Comparison of ENCODE assay signal across 16 cellular contexts in the genomic region with DNA sequence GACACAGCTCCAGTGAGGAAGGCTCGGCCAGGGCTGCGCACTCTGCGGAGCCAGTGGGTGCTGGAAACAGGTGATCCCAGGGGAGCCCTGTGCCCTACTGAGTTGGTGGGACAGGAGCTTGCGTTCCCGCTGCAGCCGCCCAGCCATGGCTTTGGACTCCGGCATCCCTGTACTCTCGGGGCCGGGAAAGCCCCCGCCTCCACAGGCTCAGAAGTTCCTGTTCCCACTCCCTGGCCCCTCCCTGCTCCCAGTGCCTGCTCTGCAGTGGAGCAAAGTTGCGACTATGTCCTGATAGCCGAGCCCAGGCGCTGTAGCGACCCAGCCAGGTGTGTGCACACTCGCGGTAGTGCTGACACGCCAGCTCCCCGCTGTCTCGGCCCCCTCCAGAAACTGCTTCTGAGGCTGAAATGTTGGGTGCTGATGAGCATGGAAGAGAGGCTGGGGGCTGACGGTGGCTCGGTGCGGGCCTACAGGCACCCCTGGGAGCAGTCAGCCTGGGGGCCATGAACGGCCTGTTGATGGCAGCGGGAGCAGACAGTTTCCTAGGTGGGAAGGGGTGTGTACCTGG.
"Had no signal": no experiment of that assay in that cellular context is flagged by ENCODE, and none has a peak within 500 bp of the region (broad histone marks: within the 10 kb centered on the region; RNA-seq: fewer than 3 reads in every experiment).

No MANE protein-coding gene starts in this region.

- H3K27ac ChIP-seq: colonic mucosa, esophagus squamous epithelium, neutrophil, skin epidermis, WERI-Rb-1 had no signal

- H3K4me1 Mint-ChIP-seq: activated CD8-positive, alpha-beta memory T cell treated with anti-CD3 and anti-CD28 coated beads, Interleukin-2, amount 10 ng/mL, durations not matched to agents 7 days and 5 days; activated naive CD4-positive, alpha-beta T cell treated with anti-CD3 and anti-CD28 coated beads, Interleukin-2, amount 50 U/mL, for 24 hours; naive B cell had no signal

- H3K4me3 Mint-ChIP-seq: activated CD4-positive, alpha-beta memory T cell treated with anti-CD3 and anti-CD28 coated beads for 36 hours; activated CD8-positive, alpha-beta memory T cell treated with anti-CD3 and anti-CD28 coated beads, Interleukin-2, amount 10 ng/mL, durations not matched to agents 7 days and 5 days; activated naive CD4-positive, alpha-beta T cell treated with anti-CD3 and anti-CD28 coated beads, Interleukin-2, amount 50 U/mL, for 24 hours; activated T-cell treated with anti-CD3 and anti-CD28 coated beads, Interleukin-2, amount 50 U/mL, for 4 hours; naive B cell; T-helper 1 cell treated with Interleukin-12 subunit alpha and Interleukin-12 subunit beta and Interleukin-4 antibody, amounts not matched to agents 30 μg/mL and 1 μg/mL, for 36 hours had no signal

- H3K4me1 ChIP-seq: colonic mucosa, esophagus squamous epithelium had no signal

- H3K36me3 Mint-ChIP-seq: activated CD4-positive, alpha-beta memory T cell treated with anti-CD3 and anti-CD28 coated beads for 36 hours; activated naive CD4-positive, alpha-beta T cell treated with anti-CD3 and anti-CD28 coated beads, Interleukin-2, amount 50 U/mL, for 24 hours; naive B cell had no signal

- H3K4me3 ChIP-seq: colonic mucosa, esophagus squamous epithelium, skin epidermis had no signal

- DNase-seq: activated CD4-positive, alpha-beta memory T cell treated with anti-CD3 and anti-CD28 coated beads for 36 hours; activated CD8-positive, alpha-beta memory T cell treated with anti-CD3 and anti-CD28 coated beads, Interleukin-2, amount 10 ng/mL, durations not matched to agents 7 days and 5 days; activated effector memory CD4-positive, alpha-beta T cell treated with Interleukin-2 at 50 U/mL for 16 hours; activated T-cell treated with anti-CD3 and anti-CD28 coated beads, Interleukin-2, amount 50 U/mL, for 4 hours; colonic mucosa; esophagus squamous epithelium; mammary epithelial cell; naive B cell; stimulated activated CD4-positive, alpha-beta T cell treated with anti-CD3 and anti-CD28 coated beads, Interleukin-4, amount 100 ng/mL, for 4 hours; stimulated activated CD8-positive, alpha-beta memory T cell treated with anti-CD3 and anti-CD28 coated beads, Interleukin-4, amount 100 ng/mL, for 48 hours; stimulated activated naive CD8-positive, alpha-beta T cell treated with anti-CD3 and anti-CD28 coated beads, Interleukin-15, Interleukin-2, amounts not matched to agents 100 U/mL and 50 U/mL, for 24 hours; WERI-Rb-1 had no signal

- H3K27me3 Mint-ChIP-seq: activated CD4-positive, alpha-beta memory T cell treated with anti-CD3 and anti-CD28 coated beads for 36 hours; activated CD8-positive, alpha-beta memory T cell treated with anti-CD3 and anti-CD28 coated beads, Interleukin-2, amount 10 ng/mL, durations not matched to agents 7 days and 5 days; activated naive CD4-positive, alpha-beta T cell treated with anti-CD3 and anti-CD28 coated beads, Interleukin-2, amount 50 U/mL, for 24 hours; naive B cell had no signal

- H3K36me3 ChIP-seq: colonic mucosa, esophagus squamous epithelium, neutrophil, WERI-Rb-1 had no signal

- H3K27me3 ChIP-seq: colonic mucosa, esophagus squamous epithelium, neutrophil had no signal

- H3K9me3 Mint-ChIP-seq: activated naive CD4-positive, alpha-beta T cell treated with anti-CD3 and anti-CD28 coated beads, Interleukin-2, amount 50 U/mL, for 24 hours; T-helper 1 cell treated with Interleukin-12 subunit alpha and Interleukin-12 subunit beta and Interleukin-4 antibody, amounts not matched to agents 30 μg/mL and 1 μg/mL, for 36 hours had no signal

- H3K27ac Mint-ChIP-seq: activated CD4-positive, alpha-beta memory T cell treated with anti-CD3 and anti-CD28 coated beads for 36 hours; activated CD8-positive, alpha-beta memory T cell treated with anti-CD3 and anti-CD28 coated beads, Interleukin-2, amount 10 ng/mL, durations not matched to agents 7 days and 5 days; activated naive CD4-positive, alpha-beta T cell treated with anti-CD3 and anti-CD28 coated beads, Interleukin-2, amount 50 U/mL, for 24 hours; T-helper 1 cell treated with Interleukin-12 subunit alpha and Interleukin-12 subunit beta and Interleukin-4 antibody, amounts not matched to agents 30 μg/mL and 1 μg/mL, for 36 hours had no signal

- H3K9me3 ChIP-seq: colonic mucosa, esophagus squamous epithelium, neutrophil had no signal
